8 cellular contexts compared by ENCODE assay signal in genomic region chr2:11342561-11343343, GRCh38. TPM values are rescaled to one million over a fixed set of nuclear protein-coding genes. Genes with fewer than 3 reads are reported as not detected.
A peak's percentile ranks its signal among the peaks of the same experiment; 100 is the strongest.
DNase-seq lines count a peak whose midpoint lies in the region; ATAC-seq and TF ChIP-seq lines count a peak whose summit lies in the region.

No MANE protein-coding gene starts in this region.

- TF ChIP-seq CTCF in lower lobe of right lung (IDR thresholded peaks at IDR 0.05) (no peak), type B pancreatic cell (conservative IDR thresholded peaks at IDR 0.05) (no peak)

- H3K9me3 ChIP-seq in lower lobe of right lung, result no peaks in the 10 kb centered on the region

- peak overlapping the region; percentile 90 for H3K27ac Mint-ChIP-seq in activated naive CD4-positive, alpha-beta T cell treated with anti-CD3 and anti-CD28 coated beads, Interleukin-2, amount 10 ng/mL, durations not matched to agents 7 days and 5 days
- H3K27ac Mint-ChIP-seq in type B pancreatic cell, result peak overlapping the region; percentile 97

- peaks cover 28% of the 10 kb centered on the region for H3K4me1 Mint-ChIP-seq in activated naive CD4-positive, alpha-beta T cell treated with anti-CD3 and anti-CD28 coated beads, Interleukin-2, amount 10 ng/mL, durations not matched to agents 7 days and 5 days
- peaks cover 36% of the 10 kb centered on the region for H3K4me1 Mint-ChIP-seq in type B pancreatic cell (ENCODE audit: unreplicated experiment)

- H3K27ac ChIP-seq in caudate nucleus (ENCODE audit: low read depth, low read length) (peak overlapping the region; percentile 86), lower lobe of right lung (peak overlapping the region; percentile 99)

- peak overlapping the region; percentile 100 for H3K4me3 Mint-ChIP-seq in activated naive CD4-positive, alpha-beta T cell treated with anti-CD3 and anti-CD28 coated beads, Interleukin-2, amount 10 ng/mL, durations not matched to agents 7 days and 5 days
- H3K4me3 Mint-ChIP-seq in type B pancreatic cell, result peak overlapping the region; percentile 99

- H3K36me3 Mint-ChIP-seq in activated naive CD4-positive, alpha-beta T cell treated with anti-CD3 and anti-CD28 coated beads, Interleukin-2, amount 10 ng/mL, durations not matched to agents 7 days and 5 days, result peaks cover 8% of the 10 kb centered on the region
- H3K36me3 Mint-ChIP-seq in type B pancreatic cell, result no peaks in the 10 kb centered on the region

- no peak for DNase-seq in activated naive CD4-positive, alpha-beta T cell treated with anti-CD3 and anti-CD28 coated beads, Interleukin-2, amount 10 ng/mL, durations not matched to agents 7 days and 5 days
- no peak for DNase-seq in activated naive CD4-positive, alpha-beta T cell treated with anti-CD3 and anti-CD28 coated beads, Interleukin-2, amount 50 U/mL, for 16 hours
- peak; percentile 25 to 31 for DNase-seq in NOMO-1 (lab: John Stamatoyannopoulos, UW; ENCODE audit: unreplicated experiment in 2 of 2)
- DNase-seq in caudate nucleus (lab: John Stamatoyannopoulos, UW), result peak in 1 of 61 donors; percentile 15
- DNase-seq in lower lobe of right lung, result no peak
- no peak for DNase-seq in type B pancreatic cell (ENCODE audit: extremely low spot score, unreplicated experiment)
- no peak for DNase-seq in cerebellar nuclear complex (lab: John Stamatoyannopoulos, UW)

- ATAC-seq in lower lobe of right lung (peak in 1 of 2 donors; percentile 37), GM21515 (IDR thresholded peaks at IDR 0.05; ENCODE audit: unreplicated experiment) (no peak)

- intact Hi-C loops in lower lobe of right lung (cut with DNase I), result no loop called here

- no peaks in the 10 kb centered on the region for H3K27me3 ChIP-seq in lower lobe of right lung (ENCODE audit: low read depth)

- no peaks in the 10 kb centered on the region for H3K9me3 Mint-ChIP-seq in activated naive CD4-positive, alpha-beta T cell treated with anti-CD3 and anti-CD28 coated beads, Interleukin-2, amount 10 ng/mL, durations not matched to agents 7 days and 5 days
- H3K9me3 Mint-ChIP-seq in type B pancreatic cell, result no peaks in the 10 kb centered on the region

- CTCF ChIA-PET in activated naive CD4-positive, alpha-beta T cell treated with anti-CD3 and anti-CD28 coated beads, Interleukin-2, amount 10 ng/mL, durations not matched to agents 7 days and 5 days (lab: Charles Lee), result interaction anchor here (1.0 kb wide), 1 partner anchor 210 kb away, joined by 7 read pairs; a partner anchor contains a TSS

- peak overlapping the region; percentile 87 for H3K4me3 ChIP-seq in lower lobe of right lung

- no peaks in the 10 kb centered on the region for H3K36me3 ChIP-seq in lower lobe of right lung

- peaks cover 57% of the 10 kb centered on the region for H3K4me1 ChIP-seq in lower lobe of right lung

- peaks cover 8% of the 10 kb centered on the region for H3K27me3 Mint-ChIP-seq in activated naive CD4-positive, alpha-beta T cell treated with anti-CD3 and anti-CD28 coated beads, Interleukin-2, amount 10 ng/mL, durations not matched to agents 7 days and 5 days
- H3K27me3 Mint-ChIP-seq in type B pancreatic cell, result no peaks in the 10 kb centered on the region

RNA-seq across cellular contexts. Expression of gene ROCK2, which starts 1.7 kb away (rescaled TPM):
- total RNA-seq in lower lobe of right lung (54.3 TPM), type B pancreatic cell (ENCODE audit: low replicate concordance) (31.6 and 41.7 TPM in 2 replicates)

Comparison
In these comparisons a context has a peak if more than half of its experiments do, and no peak if none do; other contexts are left out.
1. DNase-seq: peak in NOMO-1 (2 of 2); none in activated naive CD4-positive, alpha-beta T cell treated with anti-CD3 and anti-CD28 coated beads, Interleukin-2, amount 10 ng/mL, durations not matched to agents 7 days and 5 days (single experiment), activated naive CD4-positive, alpha-beta T cell treated with anti-CD3 and anti-CD28 coated beads, Interleukin-2, amount 50 U/mL, for 16 hours (single experiment), lower lobe of right lung (single experiment), type B pancreatic cell (single experiment) and cerebellar nuclear complex (0 of 2).